Comparison of ENCODE assay signal across 7 cellular contexts in genomic region chr7:151382079-151382885, GRCh38. TPM values are rescaled to one million over a fixed set of nuclear protein-coding genes. Genes with fewer than 3 reads are reported as not detected.
DNase-seq lines count a peak whose midpoint lies in the region; ATAC-seq, FAIRE-seq and TF ChIP-seq lines count a peak whose summit lies in the region.

No MANE protein-coding gene starts in this region.

- no peak overlapping the region for H2AFZ ChIP-seq in OCI-LY1 (ENCODE audit: low read length)

- peaks cover 26% of the 10 kb centered on the region for H3K4me1 Mint-ChIP-seq in dendritic cell treated with granulocyte-macrophage colony-stimulating factor and Interleukin-4, amounts not matched to agents 40 ng/mL and 50 ng/mL, for 4 days (ENCODE audit: low read depth)

- H4K20me1 ChIP-seq in OCI-LY1 (ENCODE audit: insufficient read depth, low read length), result no peaks in the 10 kb centered on the region

- FAIRE-seq in RCC 7860 (lab: Jason Lieb, UNC), result no peak

- H3K4me1 ChIP-seq in OCI-LY1 (ENCODE audit: insufficient read depth, low read length, severe bottlenecking) (peaks cover 10% of the 10 kb centered on the region), gastroesophageal sphincter (peaks cover 0 to 21% (median 9%) of the 10 kb centered on the region in 3 donors)

- H3K9me3 Mint-ChIP-seq in dendritic cell treated with granulocyte-macrophage colony-stimulating factor and Interleukin-4, amounts not matched to agents 40 ng/mL and 50 ng/mL, for 4 days, result no peaks in the 10 kb centered on the region

- H3K9ac ChIP-seq in OCI-LY1 (ENCODE audit: low read length), result no peak overlapping the region

- no peaks in the 10 kb centered on the region for H3K9me3 ChIP-seq in OCI-LY1 (ENCODE audit: low read length)
- H3K9me3 ChIP-seq in gastroesophageal sphincter, result no peaks in the 10 kb centered on the region

- H3K9me2 ChIP-seq in OCI-LY1 (ENCODE audit: low read depth, low read length), result no peaks in the 10 kb centered on the region

- 14 to 28% methylated on average over 14 to 15 of the region's 37 CpGs for WGBS in gastroesophageal sphincter (ENCODE audit: low coverage in 1 of 2), 2 donors

- intact Hi-C loops in dendritic cell treated with granulocyte-macrophage colony-stimulating factor and Interleukin-4, amounts not matched to agents 40 ng/mL and 50 ng/mL, for 4 days (cut with micrococcal nuclease), result no loop called here
- intact Hi-C loops in posterior vena cava (cut with DNase I), result loop anchor here in 1 of 2 donors (10.0 kb wide), 1 partner anchor 807 kb away; no protein-coding TSS in a partner anchor

- TF ChIP-seq CTCF in OCI-LY1 (IDR thresholded peaks at IDR 0.05; ENCODE audit: low read length) (no peak), gastroesophageal sphincter (IDR thresholded peaks at IDR 0.05) (no peak)

- TF ChIP-seq EP300 in gastroesophageal sphincter (IDR thresholded peaks at IDR 0.05), result no peak

- no peaks in the 10 kb centered on the region for H3K36me3 ChIP-seq in H7 (replicated peaks; ENCODE audit: control insufficient read depth, insufficient read depth, low read length)
- peaks cover 6% of the 10 kb centered on the region; the same call in 1 of the 2 replicates for H3K36me3 ChIP-seq in OCI-LY1 (ENCODE audit: insufficient read depth, low read length)
- H3K36me3 ChIP-seq in gastroesophageal sphincter, result peaks cover 0 to 27% of the 10 kb centered on the region in 2 donors

- H3K4me3 ChIP-seq in H7 (ENCODE audit: insufficient read depth, low read depth, low read length) (peak overlapping the region; percentile 42; the same call in 1 of the 2 replicates), OCI-LY1 (ENCODE audit: low read depth, low read length, poor library complexity, severe bottlenecking) (peak overlapping the region; percentile 13), gastroesophageal sphincter (peak overlapping the region in 1 of 2 donors; percentile 43)

- H3K27ac ChIP-seq in OCI-LY1 (ENCODE audit: low read depth, low read length, poor library complexity, severe bottlenecking) (no peak overlapping the region), gastroesophageal sphincter (no peak overlapping the region)

- H3K27me3 Mint-ChIP-seq in dendritic cell treated with granulocyte-macrophage colony-stimulating factor and Interleukin-4, amounts not matched to agents 40 ng/mL and 50 ng/mL, for 4 days, result peaks cover 63% of the 10 kb centered on the region

- peak overlapping the region; percentile 35; the same call in 1 of the 2 replicates for H3K4me2 ChIP-seq in OCI-LY1 (ENCODE audit: low read length)

- no peak for TF ChIP-seq POLR2A in gastroesophageal sphincter (IDR thresholded peaks at IDR 0.05)

- H3K4me3 Mint-ChIP-seq in dendritic cell treated with granulocyte-macrophage colony-stimulating factor and Interleukin-4, amounts not matched to agents 40 ng/mL and 50 ng/mL, for 4 days, result peak overlapping the region; percentile 30

- peak; percentile 87 for DNase-seq in H7
- DNase-seq in posterior vena cava (ENCODE audit: low spot score), result peak; percentile 73
- no peak for DNase-seq in RCC 7860 (ENCODE audit: low spot score)
- no peak for DNase-seq in ureter (ENCODE audit: low spot score)

- no peaks in the 10 kb centered on the region for H3K79me2 ChIP-seq in OCI-LY1 (ENCODE audit: insufficient read depth, low read length)

- no peaks in the 10 kb centered on the region for H3F3A ChIP-seq in OCI-LY1 (ENCODE audit: insufficient read depth, low read length)

- peaks cover 14% of the 10 kb centered on the region for H3K27me3 ChIP-seq in H7 (ENCODE audit: control insufficient read depth, insufficient read depth, low read length)
- peaks cover 13% of the 10 kb centered on the region for H3K27me3 ChIP-seq in OCI-LY1 (ENCODE audit: insufficient read depth, low read length)
- H3K27me3 ChIP-seq in gastroesophageal sphincter, result peaks cover 52% of the 10 kb centered on the region

- H3K27ac Mint-ChIP-seq in dendritic cell treated with granulocyte-macrophage colony-stimulating factor and Interleukin-4, amounts not matched to agents 40 ng/mL and 50 ng/mL, for 4 days, result no peak overlapping the region

- ATAC-seq in gastroesophageal sphincter, result no peak

- peaks cover 31% of the 10 kb centered on the region for H3K36me3 Mint-ChIP-seq in dendritic cell treated with granulocyte-macrophage colony-stimulating factor and Interleukin-4, amounts not matched to agents 40 ng/mL and 50 ng/mL, for 4 days (ENCODE audit: low read depth)

RNA-seq across cellular contexts. Expression of gene WDR86, which starts 27.6 kb away (rescaled TPM):
- total RNA-seq in H7 (2014; rRNA removed; shearing (Covaris generic)), result 40.6 and 40.8 TPM in 2 replicates
- total RNA-seq in posterior vena cava (1 to 10 TPM; 4.1 to 6.2 TPM), ureter (4.3 TPM), gastroesophageal sphincter (1 to 10 TPM; 2.6 to 8.2 (median 5.9) TPM)

RNA-seq across cellular contexts. Expression of gene NUB1, which starts 40.7 kb away (rescaled TPM):
- 22.7 and 35.3 TPM in 2 replicates for total RNA-seq in H7 (2014; rRNA removed; shearing (Covaris generic))
- total RNA-seq in posterior vena cava, result 10 to 100 TPM; 33.0 to 37.9 TPM
- 56.4 TPM for total RNA-seq in ureter
- total RNA-seq in gastroesophageal sphincter, result 10 to 100 TPM; 50.5 to 60.3 (median 54.8) TPM

RNA-seq across cellular contexts. Expression of gene CRYGN, which starts 57.7 kb away (rescaled TPM):
- 1.2 and 2.2 TPM in 2 replicates for total RNA-seq in H7 (2014; rRNA removed; shearing (Covaris generic))
- 1 to 10 TPM in 1 of 2 donors, under 1 TPM in 1; 0.42 to 1.1 TPM for total RNA-seq in posterior vena cava
- total RNA-seq in ureter, result not detected
- 1 to 10 TPM in 1 of 4 donors, under 1 TPM in 1, not detected in 2; 0.27 to 4.4 TPM for total RNA-seq in gastroesophageal sphincter

Comparison
In these comparisons a context has a peak if more than half of its experiments do, and no peak if none do; other contexts are left out.
1. DNase-seq: peak in H7 (single experiment) and posterior vena cava (single experiment); none in RCC 7860 (single experiment) and ureter (single experiment).